ENCODE assay signal across 9 cellular contexts in the genomic region with DNA sequence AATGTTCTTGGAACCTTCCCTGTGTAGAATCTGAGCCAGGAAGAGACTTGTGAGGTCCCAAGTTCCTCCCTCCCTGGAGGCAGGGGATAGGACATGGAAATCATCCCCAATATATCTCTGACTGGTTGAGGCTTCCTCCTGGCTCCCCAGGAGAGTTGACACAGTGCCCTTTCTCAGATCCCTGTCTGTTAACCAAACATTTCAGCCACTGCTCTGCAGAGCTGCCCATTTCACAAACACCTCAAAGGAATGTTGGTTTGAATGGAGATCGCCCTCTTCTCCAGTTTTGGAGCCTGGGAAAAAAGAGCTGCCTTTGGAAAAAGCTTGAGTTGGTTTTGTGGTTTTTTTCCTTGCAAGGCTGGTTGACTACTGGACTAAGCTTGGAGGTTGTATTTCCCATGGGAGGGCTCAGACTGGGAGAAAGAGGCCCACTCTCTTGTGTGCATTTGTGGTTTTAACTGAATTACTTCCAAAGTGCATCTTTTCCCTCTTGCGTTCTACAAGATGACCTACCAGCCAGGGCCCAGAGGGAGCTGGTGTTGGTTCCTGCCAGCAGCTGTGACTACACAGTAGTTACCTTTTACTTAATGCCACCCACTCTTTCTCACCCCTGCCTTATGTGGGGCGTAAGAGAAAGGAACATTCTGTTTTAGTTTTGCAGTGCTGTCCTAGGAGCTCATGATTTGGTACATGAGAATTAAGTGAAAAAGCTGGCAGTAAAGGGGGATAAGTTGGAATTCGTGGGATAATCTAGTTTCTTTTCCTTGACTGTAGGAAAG. TPM values are rescaled to one million over a fixed set of nuclear protein-coding genes. Genes with fewer than 3 reads are reported as not detected.
DNase-seq lines count a peak whose midpoint lies in the region; FAIRE-seq and TF ChIP-seq lines count a peak whose summit lies in the region.
"Had no signal": no experiment of that assay in that cellular context is flagged by ENCODE, and none has a peak within 500 bp of the region (broad histone marks: within the 10 kb centered on the region; RNA-seq: fewer than 3 reads in every experiment).

No MANE protein-coding gene starts in this region.

- H3K9me3 ChIP-seq in smooth muscle cell (replicated peaks; ENCODE audit: low read depth) (no peaks in the 10 kb centered on the region), SK-N-SH (no peaks in the 10 kb centered on the region)

- TF ChIP-seq RAD21 in SK-N-SH (IDR thresholded peaks at IDR 0.05; ENCODE audit: low read length), result no peak

- H3K9me2 ChIP-seq in SK-N-SH, result no peaks in the 10 kb centered on the region

- H2AFZ ChIP-seq in smooth muscle cell (ENCODE audit: low read depth) (no peak overlapping the region), SK-N-SH (ENCODE audit: low read depth) (no peak overlapping the region)

- H3K4me3 ChIP-seq in fibroblast of mammary gland (ENCODE audit: control insufficient read depth, low read depth, low read length) (no peak overlapping the region), smooth muscle cell (no peak overlapping the region), SK-N-SH (ENCODE audit: low read depth in 2 of 2, low read length in 1 of 2) (no peak overlapping the region)

- H3K4me1 ChIP-seq in smooth muscle cell (ENCODE audit: low read depth), result peaks cover 13% of the 10 kb centered on the region
- H3K4me1 ChIP-seq in SK-N-SH (ENCODE audit: control insufficient read depth in 1 of 2, insufficient read depth in 2 of 2, low read depth in 1 of 2, low read length in 1 of 2), result peaks cover 0 to 17% of the 10 kb centered on the region in 2 experiments; a peak in 1 of 4 replicates

- no peak overlapping the region for H3K9ac ChIP-seq in smooth muscle cell (ENCODE audit: low read depth)
- no peak overlapping the region; the same call in 1 of the 2 replicates for H3K9ac ChIP-seq in SK-N-SH

- POLR2A ChIA-PET in SK-N-SH (lab: Yijun Ruan, JAX), result no interaction called here

- H3K4me2 ChIP-seq in smooth muscle cell (peak overlapping the region; percentile 47), SK-N-SH (no peak overlapping the region; the same call in 1 of the 2 replicates)

- H3K27ac ChIP-seq in smooth muscle cell (ENCODE audit: low read depth), result peak overlapping the region; percentile 63
- H3K27ac ChIP-seq in SK-N-SH (ENCODE audit: low read depth in 2 of 2, low read length in 1 of 2), result peak overlapping the region in 1 of 2 experiments; percentile 65; a peak in 2 of 4 replicates

- no peak for TF ChIP-seq EP300 in SK-N-SH (IDR thresholded peaks at IDR 0.05; ENCODE audit: borderline replicate concordance in 1 of 2, low read depth in 1 of 2, low read length in 1 of 2)

- no peaks in the 10 kb centered on the region for H3F3A ChIP-seq in smooth muscle cell (ENCODE audit: low read depth)
- H3F3A ChIP-seq in SK-N-SH (replicated peaks; ENCODE audit: insufficient read depth), result peaks cover 8% of the 10 kb centered on the region

- CTCF ChIA-PET in SK-N-SH (lab: Yijun Ruan, JAX), result interaction anchor here (0.7 kb wide), 1 partner anchor 79 kb away, joined by 4 read pairs; no protein-coding TSS in a partner anchor

- peak; percentile 92 for FAIRE-seq in RCC 7860 (lab: Jason Lieb, UNC)

- DNase-seq in GM04503 (ENCODE audit: low read depth) (peak; percentile 96), RCC 7860 (ENCODE audit: low spot score) (peak; percentile 72), fibroblast of mammary gland (ENCODE audit: low read depth) (peak; percentile 100), smooth muscle cell (lab: John Stamatoyannopoulos, UW; ENCODE audit: unreplicated experiment) (no peak), SK-N-SH (no peak), HCEC 1CT (no peak), GDM1 (lab: John Stamatoyannopoulos, UW) (no peak)
- DNase-seq: activated T-cell treated with anti-CD3 and anti-CD28 coated beads, Interleukin-2, amount 50 U/mL, for 4 hours; NCI-H1436 treated with DMSO at 0.1 percent for 48 hours had no signal

- H3K27me3 ChIP-seq in smooth muscle cell (ENCODE audit: low read depth), result no peaks in the 10 kb centered on the region
- no peaks in the 10 kb centered on the region for H3K27me3 ChIP-seq in SK-N-SH (ENCODE audit: insufficient read depth)

- TF ChIP-seq CTCF in fibroblast of mammary gland (conservative IDR thresholded peaks at IDR 0.05; ENCODE audit: control insufficient read depth, insufficient read depth, low read depth, low read length) (no peak), smooth muscle cell (IDR thresholded peaks at IDR 0.05; ENCODE audit: borderline replicate concordance, insufficient read depth, poor library complexity, severe bottlenecking) (no peak), SK-N-SH (IDR thresholded peaks at IDR 0.05) (no peak)

- H4K20me1 ChIP-seq in smooth muscle cell (ENCODE audit: low read depth), result no peaks in the 10 kb centered on the region
- H4K20me1 ChIP-seq in SK-N-SH (ENCODE audit: insufficient read depth), result no peaks in the 10 kb centered on the region

- WGBS in smooth muscle cell (ENCODE audit: low lambda C conversion rate), result 34% methylated on average over 4 of the region's 4 CpGs
- WGBS in SK-N-SH (ENCODE audit: low lambda C conversion rate), result 71% methylated on average over 4 of the region's 4 CpGs

- H3K79me2 ChIP-seq in smooth muscle cell (ENCODE audit: low read depth) (no peaks in the 10 kb centered on the region), SK-N-SH (ENCODE audit: insufficient read depth) (peaks cover 3% of the 10 kb centered on the region; the same call in 1 of the 2 replicates)

- H3K36me3 ChIP-seq in smooth muscle cell (ENCODE audit: low read depth) (no peaks in the 10 kb centered on the region), SK-N-SH (replicated peaks in 1 of 2; ENCODE audit: control insufficient read depth in 1 of 2, insufficient read depth in 2 of 2, low read length in 1 of 2) (peaks cover 5 to 48% of the 10 kb centered on the region in 2 experiments)

TF ChIP-seq in SK-N-SH, 30 proteins besides CTCF, POLR2A, EP300 and RAD21:
- TF ChIP-seq USF2 (IDR thresholded peaks at IDR 0.05; ENCODE audit: borderline replicate concordance, low read depth, low read length) (no peak), TCF12 (IDR thresholded peaks at IDR 0.05) (no peak), JUND (IDR thresholded peaks at IDR 0.05) (no peak), TEAD4 (IDR thresholded peaks at IDR 0.05; ENCODE audit: borderline replicate concordance, insufficient read depth) (no peak), FOSL2 (IDR thresholded peaks at IDR 0.05; ENCODE audit: borderline replicate concordance, low read depth) (no peak), MXI1 (IDR thresholded peaks at IDR 0.05; ENCODE audit: low read depth, low read length) (no peak), GATA2 (CRISPR knock-in tag; IDR thresholded peaks at IDR 0.05) (no peak), ELF1 (IDR thresholded peaks at IDR 0.05) (no peak), NRF1 (IDR thresholded peaks at IDR 0.05; ENCODE audit: low read depth, low read length) (no peak), RXRA (IDR thresholded peaks at IDR 0.05; ENCODE audit: borderline replicate concordance, low read depth) (no peak), SMC3 (IDR thresholded peaks at IDR 0.05; ENCODE audit: low read depth, low read length) (no peak), YY1 (IDR thresholded peaks at IDR 0.05; ENCODE audit: low read depth) (no peak), USF1 (IDR thresholded peaks at IDR 0.05; ENCODE audit: borderline replicate concordance, low read depth) (no peak)
- TF ChIP-seq, protein P1, sequence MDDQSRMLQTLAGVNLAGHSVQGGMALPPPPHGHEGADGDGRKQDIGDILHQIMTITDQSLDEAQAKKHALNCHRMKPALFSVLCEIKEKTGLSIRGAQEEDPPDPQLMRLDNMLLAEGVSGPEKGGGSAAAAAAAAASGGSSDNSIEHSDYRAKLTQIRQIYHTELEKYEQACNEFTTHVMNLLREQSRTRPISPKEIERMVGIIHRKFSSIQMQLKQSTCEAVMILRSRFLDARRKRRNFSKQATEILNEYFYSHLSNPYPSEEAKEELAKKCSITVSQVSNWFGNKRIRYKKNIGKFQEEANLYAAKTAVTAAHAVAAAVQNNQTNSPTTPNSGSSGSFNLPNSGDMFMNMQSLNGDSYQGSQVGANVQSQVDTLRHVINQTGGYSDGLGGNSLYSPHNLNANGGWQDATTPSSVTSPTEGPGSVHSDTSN (IDR thresholded peaks at IDR 0.05), result no peak

RNA-seq across cellular contexts. Expression of gene RCL1, which starts 45.2 kb away (rescaled TPM):
- total RNA-seq in smooth muscle cell, result 7.9 and 11.1 TPM in 2 replicates
- polyA plus RNA-seq in smooth muscle cell, result 5.8 and 7.9 TPM in 2 replicates
- polyA plus RNA-seq in SK-N-SH (2012; rRNA removed), result 18.4 and 18.6 TPM in 2 replicates
- 16.3 and 17.0 TPM in 2 replicates for polyA plus RNA-seq in SK-N-SH (2012; cell fraction: cytosol; rRNA removed)
- 18.0 and 22.4 TPM in 2 replicates for polyA plus RNA-seq in SK-N-SH (2012; cell fraction: nucleus; rRNA removed)

Comparison
In these comparisons a context has a peak if more than half of its experiments do, and no peak if none do; other contexts are left out.
1. DNase-seq: peak in GM04503 (single experiment), RCC 7860 (single experiment) and fibroblast of mammary gland (single experiment); none in smooth muscle cell (single experiment), SK-N-SH (single experiment), HCEC 1CT (single experiment) and GDM1 (single experiment).